In the genomic region with DNA sequence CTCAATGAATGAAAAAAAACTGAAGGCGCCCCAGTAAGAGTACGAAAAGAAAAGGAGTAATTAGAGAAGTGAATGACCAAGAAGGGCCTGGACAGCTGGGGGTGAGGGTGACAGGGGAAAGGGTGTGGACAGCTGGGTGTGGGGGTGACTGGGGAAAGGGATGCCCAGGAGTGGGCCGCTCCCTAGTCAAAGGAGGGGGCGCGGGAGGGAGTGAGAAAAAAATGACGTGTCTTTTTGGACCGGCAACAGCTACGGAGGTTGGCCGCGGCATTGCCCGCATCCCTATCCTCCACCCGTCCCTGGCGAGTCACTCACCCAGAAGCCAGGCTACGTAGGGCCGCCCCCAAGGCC, we compare ENCODE assay signal across 8 cellular contexts. TPM values are rescaled to one million over a fixed set of nuclear protein-coding genes. Genes with fewer than 3 reads are reported as not detected.
A peak's percentile ranks its signal among the peaks of the same experiment; 100 is the strongest.
DNase-seq lines count a peak whose midpoint lies in the region; ATAC-seq and TF ChIP-seq lines count a peak whose summit lies in the region.

No MANE protein-coding gene starts in this region.

- no peak for TF ChIP-seq EP300 in neural cell (conservative IDR thresholded peaks at IDR 0.05; ENCODE audit: poor library complexity, severe bottlenecking)

- H3F3A ChIP-seq in neural cell (ENCODE audit: insufficient read depth, low read length, poor library complexity, severe bottlenecking), result no peaks in the 10 kb centered on the region

- peak overlapping the region; percentile 72 for H3K4me2 ChIP-seq in neural cell (ENCODE audit: low read length)

- H3K9me3 Mint-ChIP-seq in activated T-cell treated with anti-CD3 and anti-CD28 coated beads, Interleukin-2, amount 50 U/mL, for 24 hours, result peaks cover 6% of the 10 kb centered on the region

- peak overlapping the region; percentile 97 for H3K27ac Mint-ChIP-seq in activated T-cell treated with anti-CD3 and anti-CD28 coated beads, Interleukin-2, amount 50 U/mL, for 24 hours

- peak overlapping the region; percentile 92 for H3K4me3 Mint-ChIP-seq in activated T-cell treated with anti-CD3 and anti-CD28 coated beads, Interleukin-2, amount 50 U/mL, for 24 hours

- H3K79me2 ChIP-seq in neural cell (replicated peaks; ENCODE audit: insufficient read depth, low read length), result peaks cover 45% of the 10 kb centered on the region

- ATAC-seq in Panc1, result peak; percentile 85

- no peaks in the 10 kb centered on the region for H3K9me3 ChIP-seq in Panc1 (ENCODE audit: control insufficient read depth, insufficient read depth, low read depth, low read length)
- H3K9me3 ChIP-seq in esophagus (ENCODE audit: control insufficient read depth in 2 of 2, insufficient read depth in 1 of 2, low read depth in 1 of 2, low read length in 1 of 2), result peaks cover 0 to 3% of the 10 kb centered on the region in 2 donors
- no peaks in the 10 kb centered on the region for H3K9me3 ChIP-seq in neural cell (ENCODE audit: low read length)

- H3K27ac ChIP-seq in Panc1 (ENCODE audit: low read length), result peak overlapping the region; percentile 91
- H3K27ac ChIP-seq in esophagus (ENCODE audit: low read depth in 2 of 2, low read length in 1 of 2), result peak overlapping the region; percentile 95 to 99
- H3K27ac ChIP-seq in neural cell (ENCODE audit: low read length), result peak overlapping the region; percentile 95

- H3K36me3 ChIP-seq in Panc1 (ENCODE audit: control insufficient read depth, insufficient read depth, low read length) (no peaks in the 10 kb centered on the region; the same call in none of the 2 replicates), esophagus (ENCODE audit: control insufficient read depth in 2 of 2, insufficient read depth in 2 of 2, low read length in 1 of 2) (peaks cover 0 to 2% of the 10 kb centered on the region in 2 donors), neural cell (ENCODE audit: insufficient read depth, low read length) (no peaks in the 10 kb centered on the region)

- POLR2A ChIA-PET in Panc1 (lab: Charles Lee), result interaction anchor here (0.9 to 1.3 kb wide), 2 partner anchors 9 to 20 kb away, joined by 3 read pairs; no protein-coding TSS in a partner anchor

- intact Hi-C loops in Panc1 (cut with micrococcal nuclease; ENCODE audit: unreplicated experiment), result no loop called here

- H3K4me3 ChIP-seq in Panc1 (ENCODE audit: low read depth in 2 of 2, low read length in 2 of 2), result peak overlapping the region; percentile 78 to 91
- H3K4me3 ChIP-seq in esophagus (ENCODE audit: low read depth in 1 of 2, low read length in 2 of 2), result peak overlapping the region; percentile 79 to 87
- H3K4me3 ChIP-seq in neural cell (ENCODE audit: low read length), result peak overlapping the region; percentile 87

- no peak for TF ChIP-seq CTCF in Panc1 (IDR thresholded peaks at IDR 0.05)
- no peak for TF ChIP-seq CTCF in neural cell (IDR thresholded peaks at IDR 0.05; ENCODE audit: poor library complexity, severe bottlenecking)
- no peak for TF ChIP-seq CTCF in GM13977 (IDR thresholded peaks at IDR 0.05; ENCODE audit: extremely low read depth, insufficient read depth, missing control alignments)

- H3K4me1 Mint-ChIP-seq in activated T-cell treated with anti-CD3 and anti-CD28 coated beads, Interleukin-2, amount 50 U/mL, for 24 hours (ENCODE audit: low read depth), result peaks cover 56% of the 10 kb centered on the region

- in situ Hi-C loops in Panc1 (cut with HindIII; ENCODE audit: low pct_unique_long_range_greater_than_20kb, low sequenced_read_pairs), result no loop called here
- in situ Hi-C loops in GM13977 (cut with MboI; ENCODE audit: low pct_unique_long_range_greater_than_20kb, low sequenced_read_pairs, unreplicated experiment), result no loop called here

- TF ChIP-seq RAD21 in neural cell (conservative IDR thresholded peaks at IDR 0.05), result no peak

- no peaks in the 10 kb centered on the region for H4K20me1 ChIP-seq in neural cell (ENCODE audit: insufficient read depth)

- no TSS peak for BruUV-seq in Panc1 (replicated peaks; lab: Mats Ljungman, UMichigan)

- peak overlapping the region; percentile 100 for H2AFZ ChIP-seq in neural cell (ENCODE audit: low read depth, low read length)

- peaks cover 39% of the 10 kb centered on the region for H3K36me3 Mint-ChIP-seq in activated T-cell treated with anti-CD3 and anti-CD28 coated beads, Interleukin-2, amount 50 U/mL, for 24 hours (ENCODE audit: low read depth)

- H3K27me3 ChIP-seq in Panc1 (ENCODE audit: control insufficient read depth, insufficient read depth, low read length) (no peaks in the 10 kb centered on the region), esophagus (ENCODE audit: control insufficient read depth in 1 of 2, insufficient read depth in 2 of 2, low read length in 2 of 2) (no peaks in the 10 kb centered on the region), neural cell (ENCODE audit: insufficient read depth, low read depth, low read length) (no peaks in the 10 kb centered on the region)

- H3K4me1 ChIP-seq in Panc1 (ENCODE audit: control insufficient read depth, insufficient read depth, low read length) (peaks cover 20% of the 10 kb centered on the region; the same call in 1 of the 2 replicates), esophagus (ENCODE audit: control insufficient read depth in 2 of 2, insufficient read depth in 2 of 2, low read length in 1 of 2) (no peaks in the 10 kb centered on the region)

- 0 to 1% methylated on average over 15 of the region's 15 CpGs for WGBS in esophagus, 2 donors

- no peaks in the 10 kb centered on the region for H3K27me3 Mint-ChIP-seq in activated T-cell treated with anti-CD3 and anti-CD28 coated beads, Interleukin-2, amount 50 U/mL, for 24 hours

- peak overlapping the region; percentile 96 for H3K9ac ChIP-seq in neural cell (ENCODE audit: low read length)

- no peaks in the 10 kb centered on the region for H3K9me2 ChIP-seq in neural cell (ENCODE audit: insufficient read depth, low read length)

- CTCF ChIA-PET in Panc1 (lab: Charles Lee), result interaction anchor here (0.5 kb wide), 1 partner anchor 923 kb away, joined by 5 read pairs; no protein-coding TSS in a partner anchor

- DNase-seq in activated T-cell treated with anti-CD3 and anti-CD28 coated beads, Interleukin-2, amount 50 U/mL, for 24 hours, result no peak
- DNase-seq in activated T-cell treated with anti-CD3 and anti-CD28 coated beads for 4 hours (no peak), Panc1 (ENCODE audit: low read depth, low spot score) (no peak), NCI-H226 (no peak), DMS79 (lab: John Stamatoyannopoulos, UW) (no peak), GM13977 (ENCODE audit: low spot score) (no peak)

TF ChIP-seq in neural cell, 6 proteins besides CTCF, POLR2A, EP300 and RAD21:
- TF ChIP-seq POLR2AphosphoS5 (IDR thresholded peaks at IDR 0.05) (no peak), SMC3 (conservative IDR thresholded peaks at IDR 0.05; ENCODE audit: poor library complexity) (peak; percentile 14)

RNA-seq across cellular contexts. Expression of gene ZCWPW2, which starts 0.3 kb away (rescaled TPM):
- total RNA-seq in Panc1 (2021; ENCODE audit: unreplicated experiment), result 0.82 TPM
- 0.61 TPM for polyA plus RNA-seq in Panc1 (2012; ENCODE audit: insufficient read length)
- polyA plus RNA-seq in esophagus (under 1 TPM; 0.28 to 0.29 TPM), neural cell (0.48 and 1.0 TPM in 2 replicates)
- not detected in 2 replicates for polyA minus RNA-seq in neural cell

RNA-seq across cellular contexts. Expression of gene AZI2, which starts 0.4 kb away (rescaled TPM):
- total RNA-seq in Panc1 (2021; ENCODE audit: unreplicated experiment), result 42.4 TPM
- 21.5 TPM for polyA plus RNA-seq in Panc1 (2012; ENCODE audit: insufficient read length)
- polyA plus RNA-seq in esophagus, result 10 to 100 TPM; 20.4 to 29.0 TPM
- 65.5 and 134 TPM in 2 replicates for polyA plus RNA-seq in neural cell
- polyA minus RNA-seq in neural cell, result 60.9 and 84.5 TPM in 2 replicates
